ENCODE assay signal across 8 cellular contexts in the genomic region with DNA sequence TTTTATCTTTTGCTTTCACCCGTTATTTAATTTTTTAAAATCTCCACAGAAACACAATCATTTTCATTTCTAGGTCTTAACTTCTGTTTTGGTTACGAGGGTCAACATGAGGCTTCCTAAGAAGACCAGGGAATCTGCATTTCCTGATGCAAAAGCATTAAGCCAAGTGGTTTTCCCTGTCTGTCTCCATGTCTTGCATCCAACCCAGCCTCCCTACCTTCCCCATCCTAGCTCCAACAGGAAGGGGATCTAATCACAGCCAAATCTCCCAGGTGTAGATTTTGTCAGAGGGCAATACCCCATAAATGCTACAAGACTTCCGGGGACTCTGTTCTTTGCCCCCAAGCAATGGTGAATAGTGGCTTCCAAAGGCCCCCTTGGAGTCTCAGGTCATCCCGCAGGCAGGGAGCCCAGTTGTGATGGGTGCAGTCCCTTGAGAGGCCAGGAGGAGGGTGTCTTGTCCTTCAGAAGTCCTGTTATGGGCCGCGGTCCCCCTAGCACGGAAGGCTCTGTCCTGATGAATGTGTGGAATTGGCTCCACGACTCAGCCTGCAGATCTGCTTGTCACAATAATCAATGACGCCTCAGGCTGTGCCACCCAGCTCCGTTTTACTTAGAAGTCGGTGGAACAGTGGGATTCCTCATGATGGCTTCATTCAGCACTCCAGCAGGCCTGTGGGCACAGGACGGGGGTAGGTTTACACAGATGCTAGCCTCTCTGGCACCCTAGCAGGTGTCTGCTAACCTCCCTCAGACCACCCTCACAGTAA.
A peak's percentile ranks its signal among the peaks of the same experiment; 100 is the strongest.
DNase-seq lines count a peak whose midpoint lies in the region; ATAC-seq and TF ChIP-seq lines count a peak whose summit lies in the region.
"Had no signal": no experiment of that assay in that cellular context is flagged by ENCODE, and none has a peak within 500 bp of the region (broad histone marks: within the 10 kb centered on the region; RNA-seq: fewer than 3 reads in every experiment).

No MANE protein-coding gene starts in this region.

- CTCF ChIA-PET in activated CD8-positive, alpha-beta T cell treated with anti-CD3 and anti-CD28 coated beads for 36 hours (lab: Charles Lee): interaction anchor here (0.9 to 2.9 kb wide), 4 partner anchors 10 to 887 kb away, joined by 3 to 14 read pairs (median 5); no protein-coding TSS in a partner anchor

- intact Hi-C loops in activated CD8-positive, alpha-beta T cell treated with anti-CD3 and anti-CD28 coated beads for 36 hours (cut with micrococcal nuclease): no loop called here
- intact Hi-C loops in ovary (cut with DNase I): no loop called here

- H3K9me3 Mint-ChIP-seq in activated CD8-positive, alpha-beta T cell treated with anti-CD3 and anti-CD28 coated beads for 36 hours: no peaks in the 10 kb centered on the region

- H3K27me3 Mint-ChIP-seq in activated CD8-positive, alpha-beta T cell treated with anti-CD3 and anti-CD28 coated beads for 36 hours: peaks cover 19% of the 10 kb centered on the region

- TF ChIP-seq CTCF in GM12873 (IDR thresholded peaks at IDR 0.05; ENCODE audit: insufficient read depth, low read depth, low read length, missing control alignments) (peak; percentile 57), ovary (IDR thresholded peaks at IDR 0.05) (peak in 1 of 3 donors; percentile 33)
- peak; percentile 41 for TF ChIP-seq CTCF in activated CD8-positive, alpha-beta T cell treated with anti-CD3 and anti-CD28 coated beads for 36 hours (IDR thresholded peaks at IDR 0.05)

- no peak overlapping the region for H3K27ac ChIP-seq in ovary
- H3K27ac ChIP-seq: neutrophil had no signal

- no peaks in the 10 kb centered on the region for H3K27me3 ChIP-seq in ovary

- DNase-seq in NCI-H1092 (lab: John Stamatoyannopoulos, UW): peak; percentile 5
- DNase-seq in activated CD8-positive, alpha-beta T cell treated with anti-CD3 and anti-CD28 coated beads for 36 hours: peak; percentile 44
- DNase-seq in fibroblast of the conjunctiva (ENCODE audit: low read depth): peak; percentile 14
- DNase-seq in ovary: peak in 4 of 5 donors; percentile 29 to 56 (median 34)
- DNase-seq in DMS79 (lab: John Stamatoyannopoulos, UW): no peak

- H3K4me1 ChIP-seq in ovary (ENCODE audit: insufficient read depth): peaks cover 2% of the 10 kb centered on the region

- H3K36me3 ChIP-seq in ovary: no peaks in the 10 kb centered on the region
- H3K36me3 ChIP-seq: neutrophil had no signal

- WGBS in ovary, 3 donors: 29 to 35% (median 35%) methylated on average over 12 of the region's 12 CpGs

- peak; percentile 49 for ATAC-seq in activated CD8-positive, alpha-beta T cell treated with anti-CD3 and anti-CD28 coated beads for 36 hours
- ATAC-seq in GM18870 (IDR thresholded peaks at IDR 0.05; ENCODE audit: unreplicated experiment): no peak

- no peak overlapping the region for H3K4me3 ChIP-seq in ovary

- no peak overlapping the region for H3K27ac Mint-ChIP-seq in activated CD8-positive, alpha-beta T cell treated with anti-CD3 and anti-CD28 coated beads for 36 hours

- peaks cover 11% of the 10 kb centered on the region for H3K4me1 Mint-ChIP-seq in activated CD8-positive, alpha-beta T cell treated with anti-CD3 and anti-CD28 coated beads for 36 hours (ENCODE audit: low read depth)

- no peak overlapping the region for H3K4me3 Mint-ChIP-seq in activated CD8-positive, alpha-beta T cell treated with anti-CD3 and anti-CD28 coated beads for 36 hours

- no peaks in the 10 kb centered on the region for H3K36me3 Mint-ChIP-seq in activated CD8-positive, alpha-beta T cell treated with anti-CD3 and anti-CD28 coated beads for 36 hours (ENCODE audit: low read depth)

- no peak for TF ChIP-seq POLR2A in ovary (IDR thresholded peaks at IDR 0.05)

- no peak for TF ChIP-seq EP300 in ovary (IDR thresholded peaks at IDR 0.05)

- POLR2A ChIA-PET in activated CD8-positive, alpha-beta T cell treated with anti-CD3 and anti-CD28 coated beads for 36 hours (lab: Charles Lee): no interaction called here

- no peaks in the 10 kb centered on the region for H3K9me3 ChIP-seq in ovary
- H3K9me3 ChIP-seq: neutrophil had no signal
